ENCODE assay signal across 1 cellular context in genomic region chr13:27427663-27428062, GRCh38.
TF ChIP-seq lines count a peak whose summit lies in the region.

No MANE protein-coding gene starts in this region.

TF ChIP-seq in GM12878, 131 proteins besides CTCF, POLR2A, EP300 and RAD21:
- TF ChIP-seq TBL1XR1 (IDR thresholded peaks at IDR 0.05; ENCODE audit: low read depth, low read length) (no peak), SUPT20H (IDR thresholded peaks at IDR 0.05; ENCODE audit: borderline replicate concordance, control insufficient read depth, low read depth, low read length) (no peak), ELK1 (IDR thresholded peaks at IDR 0.05; ENCODE audit: low read depth, low read length) (no peak), FOS (IDR thresholded peaks at IDR 0.05; ENCODE audit: borderline replicate concordance, extremely low read depth, insufficient read length) (no peak), SMAD1 (IDR thresholded peaks at IDR 0.05; ENCODE audit: low read depth, partially characterized antibody) (no peak), BCL11A (IDR thresholded peaks at IDR 0.05; ENCODE audit: low read depth, low read length) (no peak), NR2C2 (IDR thresholded peaks at IDR 0.05; ENCODE audit: borderline replicate concordance, control insufficient read depth, insufficient read length, low read depth) (no peak), BMI1 (IDR thresholded peaks at IDR 0.05; ENCODE audit: borderline replicate concordance) (no peak), FOXK2 (IDR thresholded peaks at IDR 0.05) (no peak), MLLT1 (IDR thresholded peaks at IDR 0.05) (no peak), SMARCA5 (IDR thresholded peaks at IDR 0.05) (no peak), RAD51 (IDR thresholded peaks at IDR 0.05) (no peak)
